In genomic region chr10:69716711-69717560, GRCh38 we compare ENCODE assay signal across 8 cellular contexts.
DNase-seq lines count a peak whose midpoint lies in the region; ATAC-seq and TF ChIP-seq lines count a peak whose summit lies in the region.

No MANE protein-coding gene starts in this region.

- no peaks in the 10 kb centered on the region for H3K36me3 Mint-ChIP-seq in activated T-cell treated with anti-CD3 and anti-CD28 coated beads, Interleukin-2, amount 50 U/mL, for 4 hours (ENCODE audit: insufficient read depth)

- H4K20me1 ChIP-seq in OCI-LY3 (ENCODE audit: insufficient read depth, low read length): no peaks in the 10 kb centered on the region

- peaks cover 9% of the 10 kb centered on the region for H3K27me3 Mint-ChIP-seq in activated T-cell treated with anti-CD3 and anti-CD28 coated beads, Interleukin-2, amount 50 U/mL, for 4 hours (ENCODE audit: low read depth)

- no peaks in the 10 kb centered on the region for H3K9me3 ChIP-seq in OCI-LY3 (ENCODE audit: insufficient read depth, low read length)

- no peak overlapping the region for H2AFZ ChIP-seq in OCI-LY3 (ENCODE audit: low read depth, low read length)

- no peak overlapping the region for H3K4me2 ChIP-seq in OCI-LY3 (ENCODE audit: low read length)

- no peaks in the 10 kb centered on the region for H3K36me3 ChIP-seq in OCI-LY3 (replicated peaks; ENCODE audit: low read depth, low read length)

- no peaks in the 10 kb centered on the region for H3K4me1 ChIP-seq in OCI-LY3 (ENCODE audit: low read length)

- TF ChIP-seq CTCF in GM13977 (IDR thresholded peaks at IDR 0.05; ENCODE audit: extremely low read depth, insufficient read depth, missing control alignments) (peak; percentile 76), OCI-LY3 (IDR thresholded peaks at IDR 0.05; ENCODE audit: low read depth, low read length) (peak; percentile 70), fibroblast of villous mesenchyme (IDR thresholded peaks at IDR 0.05; ENCODE audit: insufficient read depth, low read depth, low read length) (peak; percentile 88)

- no peaks in the 10 kb centered on the region for H3K4me1 Mint-ChIP-seq in activated T-cell treated with anti-CD3 and anti-CD28 coated beads, Interleukin-2, amount 50 U/mL, for 4 hours (ENCODE audit: low read depth)

- H3K27ac ChIP-seq in OCI-LY3 (ENCODE audit: low read length): no peak overlapping the region

- no peak overlapping the region for H3K9ac ChIP-seq in OCI-LY3 (ENCODE audit: low read length)

- H3K4me3 ChIP-seq in OCI-LY3 (ENCODE audit: low read length): no peak overlapping the region
- no peak overlapping the region for H3K4me3 ChIP-seq in fibroblast of villous mesenchyme (ENCODE audit: low read depth, low read length)

- in situ Hi-C loops in ACHN (cut with HindIII; ENCODE audit: low pct_ligation_motif_present, low pct_unique_long_range_greater_than_20kb, low sequenced_read_pairs): no loop called here
- in situ Hi-C loops in GM13977 (cut with MboI; ENCODE audit: low pct_unique_long_range_greater_than_20kb, low sequenced_read_pairs, unreplicated experiment): no loop called here

- H3K79me2 ChIP-seq in OCI-LY3 (ENCODE audit: low read length): no peaks in the 10 kb centered on the region

- no peaks in the 10 kb centered on the region for H3K27me3 ChIP-seq in OCI-LY3 (ENCODE audit: low read depth, low read length)

- peak; percentile 53 to 61 for ATAC-seq in activated T-cell treated with anti-CD3 and anti-CD28 coated beads, Interleukin-2, amount 50 U/mL, for 4 hours
- ATAC-seq in HG03439 (IDR thresholded peaks at IDR 0.05; ENCODE audit: unreplicated experiment) (no peak), GM18907 (IDR thresholded peaks at IDR 0.05; ENCODE audit: unreplicated experiment) (no peak)

- H3K4me3 Mint-ChIP-seq in activated T-cell treated with anti-CD3 and anti-CD28 coated beads, Interleukin-2, amount 50 U/mL, for 4 hours: no peak overlapping the region

- H3K9me3 Mint-ChIP-seq in activated T-cell treated with anti-CD3 and anti-CD28 coated beads, Interleukin-2, amount 50 U/mL, for 4 hours: no peaks in the 10 kb centered on the region

- DNase-seq in ACHN (peak; percentile 58), GM13977 (ENCODE audit: low spot score) (peak; percentile 71), fibroblast of villous mesenchyme (ENCODE audit: low read depth) (peak; percentile 54), retina (peak; percentile 83)
- DNase-seq in activated T-cell treated with anti-CD3 and anti-CD28 coated beads, Interleukin-2, amount 50 U/mL, for 4 hours: peak; percentile 36

Comparison
In these comparisons a context has a peak if more than half of its experiments do, and no peak if none do; other contexts are left out.
1. ATAC-seq: peak in activated T-cell treated with anti-CD3 and anti-CD28 coated beads, Interleukin-2, amount 50 U/mL, for 4 hours (2 of 2); none in HG03439 (single experiment) and GM18907 (single experiment).
2. Peak in every context shown above with its lines, with median percentiles within 50 percentile points of each other: DNase-seq and CTCF ChIP-seq.